ENCODE assay signal across 8 cellular contexts in genomic region chr12:49974231-49974675, GRCh38. TPM values are rescaled to one million over a fixed set of nuclear protein-coding genes. Genes with fewer than 3 reads are reported as not detected.
DNase-seq lines count a peak whose midpoint lies in the region; ATAC-seq and TF ChIP-seq lines count a peak whose summit lies in the region.

No MANE protein-coding gene starts in this region.

- H3K36me3 ChIP-seq in adipocyte (ENCODE audit: control insufficient read depth, insufficient read depth, low read length, severe bottlenecking) = no peaks in the 10 kb centered on the region
- H3K36me3 ChIP-seq in heart right ventricle = no peaks in the 10 kb centered on the region

- H3K27me3 ChIP-seq in adipocyte (replicated peaks; ENCODE audit: control insufficient read depth, insufficient read depth, low read length) = peaks cover 30% of the 10 kb centered on the region
- peaks cover 0 to 35% (median 17%) of the 10 kb centered on the region in 7 donors for H3K27me3 ChIP-seq in heart right ventricle

- peak; percentile 41 to 75 (median 63) for TF ChIP-seq CTCF in heart right ventricle (IDR thresholded peaks at IDR 0.05)

- WGBS in heart right ventricle, 2 donors = 29 to 33% methylated on average over 15 of the region's 15 CpGs

- H3K27ac ChIP-seq in heart right ventricle = no peak overlapping the region

- no peaks in the 10 kb centered on the region for H3K9me3 ChIP-seq in adipocyte (ENCODE audit: control insufficient read depth, low read length)
- H3K9me3 ChIP-seq in heart right ventricle = no peaks in the 10 kb centered on the region

- H3K4me3 ChIP-seq in adipocyte (ENCODE audit: low read length) (no peak overlapping the region), heart right ventricle (no peak overlapping the region)

- no peak overlapping the region for H3K9ac ChIP-seq in adipocyte (ENCODE audit: low read length)

- DNase-seq in HCEC 1CT (peak; percentile 50), adipocyte (ENCODE audit: low read depth) (peak; percentile 84), heart right ventricle (peak; percentile 67 to 69), retina (peak; percentile 77), NCI-H1105 (lab: John Stamatoyannopoulos, UW) (no peak), HK-2 (ENCODE audit: unreplicated experiment) (no peak)
- no peak for DNase-seq in activated CD4-positive, alpha-beta T cell treated with anti-CD3 and anti-CD28 coated beads for 48 hours
- no peak for DNase-seq in stimulated activated CD4-positive, alpha-beta T cell treated with anti-CD3 and anti-CD28 coated beads, Interleukin-1b, Interleukin-23, amount 100 ng/mL, for 48 hours

- peak; percentile 85 to 94 (median 90) for ATAC-seq in heart right ventricle

- intact Hi-C loops in heart right ventricle (cut with DNase I) = loop anchor here in 4 of 10 donors (1.0 to 5.0 kb wide), 4 partner anchors 53 to 83 kb away; partner anchors contain the start of genes ASIC1 (in 2 of the 4) and RACGAP1 (in 1 of the 4)

- H3K4me1 ChIP-seq in adipocyte (ENCODE audit: control insufficient read depth, insufficient read depth, low read length) (peaks cover 4% of the 10 kb centered on the region), heart right ventricle (peaks cover 0 to 20% (median 5%) of the 10 kb centered on the region in 9 donors)

RNA-seq across cellular contexts. Expression of gene AQP6, which starts 1.5 kb away (rescaled TPM):
- not detected for total RNA-seq in heart right ventricle
- polyA plus RNA-seq in heart right ventricle = under 1 TPM; 0.06 to 0.15 TPM

RNA-seq across cellular contexts. Expression of gene AQP5, which starts 12.6 kb away (rescaled TPM):
- total RNA-seq in heart right ventricle = 1 to 10 TPM in 1 of 10 donors, under 1 TPM in 5, not detected in 4; 0.16 to 1.0 (median 0.48) TPM
- polyA plus RNA-seq in heart right ventricle = 1 to 10 TPM; 1.1 to 2.6 TPM

RNA-seq across cellular contexts. Expression of gene AQP2, which starts 23.7 kb away (rescaled TPM):
- total RNA-seq in heart right ventricle = not detected
- under 1 TPM in 1 of 2 donors, not detected in 1; 0.04 TPM for polyA plus RNA-seq in heart right ventricle

RNA-seq across cellular contexts. Expression of gene RACGAP1, which starts 51.0 kb away (rescaled TPM):
- 10 to 100 TPM in 1 of 10 donors, 1 to 10 TPM in 9; 1.8 to 17.8 (median 4.0) TPM for total RNA-seq in heart right ventricle
- 1 to 10 TPM; 1.0 to 2.6 TPM for polyA plus RNA-seq in heart right ventricle

Comparison
In these comparisons a context has a peak if more than half of its experiments do, and no peak if none do; other contexts are left out.
1. DNase-seq: peak in HCEC 1CT (single experiment), adipocyte (single experiment), heart right ventricle (2 of 2) and retina (single experiment); none in activated CD4-positive, alpha-beta T cell treated with anti-CD3 and anti-CD28 coated beads for 48 hours (single experiment), NCI-H1105 (single experiment), stimulated activated CD4-positive, alpha-beta T cell treated with anti-CD3 and anti-CD28 coated beads, Interleukin-1b, Interleukin-23, amount 100 ng/mL, for 48 hours (single experiment) and HK-2 (single experiment).